In genomic region chr17:42187833-42188232, GRCh38 we compare ENCODE assay signal across 23 cellular contexts. TPM values are rescaled to one million over a fixed set of nuclear protein-coding genes. Genes with fewer than 3 reads are reported as not detected.
DNase-seq lines count a peak whose midpoint lies in the region; ATAC-seq, FAIRE-seq and TF ChIP-seq lines count a peak whose summit lies in the region.
"Had no signal": no experiment of that assay in that cellular context is flagged by ENCODE, and none has a peak within 500 bp of the region (broad histone marks: within the 10 kb centered on the region; RNA-seq: fewer than 3 reads in every experiment).

No MANE protein-coding gene starts in this region.

- H2AFZ ChIP-seq in SK-N-SH (ENCODE audit: low read depth): no peak overlapping the region
- H2AFZ ChIP-seq in HepG2 (ENCODE audit: low read length): no peak overlapping the region

- no peak overlapping the region for H3K27ac Mint-ChIP-seq in endodermal cell

- H3K79me2 ChIP-seq in SK-N-SH (ENCODE audit: insufficient read depth): no peaks in the 10 kb centered on the region
- no peaks in the 10 kb centered on the region for H3K79me2 ChIP-seq in HepG2 (ENCODE audit: insufficient read depth, low read length)

- H3K27me3 Mint-ChIP-seq in endodermal cell (ENCODE audit: insufficient read depth): peaks cover 33% of the 10 kb centered on the region
- H3K27me3 Mint-ChIP-seq: CD4-positive, alpha-beta memory T cell had no signal

- no peak overlapping the region for H3K9ac ChIP-seq in SK-N-SH
- no peak overlapping the region for H3K9ac ChIP-seq in HepG2 (ENCODE audit: insufficient read depth, low read depth, low read length)
- no peak overlapping the region for H3K9ac ChIP-seq in endodermal cell (ENCODE audit: extremely low read depth, low read length, poor library complexity, severe bottlenecking)

- TF ChIP-seq CTCF in SK-N-SH (IDR thresholded peaks at IDR 0.05): no peak
- TF ChIP-seq CTCF in HepG2 (CRISPR knock-in tag; IDR thresholded peaks at IDR 0.05): no peak
- TF ChIP-seq CTCF in right lobe of liver (IDR thresholded peaks at IDR 0.05): no peak
- no peak for TF ChIP-seq CTCF in endodermal cell (conservative IDR thresholded peaks at IDR 0.05)

- no peaks in the 10 kb centered on the region for H3K9me2 ChIP-seq in SK-N-SH

- no peak overlapping the region for H3K4me3 Mint-ChIP-seq in endodermal cell
- H3K4me3 Mint-ChIP-seq: CD4-positive, alpha-beta memory T cell had no signal

- POLR2A ChIA-PET in SK-N-SH (lab: Yijun Ruan, JAX) (interaction anchor here (0.6 kb wide), 1 partner anchor 44 kb away, joined by 3 read pairs; no protein-coding TSS in a partner anchor), HepG2 (lab: Yijun Ruan, JAX) (interaction anchor here (1.1 kb wide), 1 partner anchor 57 kb away, joined by 3 read pairs; no protein-coding TSS in a partner anchor)

- no peak for TF ChIP-seq RAD21 in SK-N-SH (IDR thresholded peaks at IDR 0.05; ENCODE audit: low read length)
- TF ChIP-seq RAD21 in HepG2 (CRISPR knock-in tag; IDR thresholded peaks at IDR 0.05): no peak

- H3K4me1 ChIP-seq in SK-N-SH (ENCODE audit: control insufficient read depth in 1 of 2, insufficient read depth in 2 of 2, low read depth in 1 of 2, low read length in 1 of 2): peaks cover under 1 to 3% of the 10 kb centered on the region in 2 experiments; a peak in 2 of 4 replicates
- H3K4me1 ChIP-seq in HepG2 (ENCODE audit: insufficient read depth, low read length): peaks cover 24% of the 10 kb centered on the region
- peaks cover 0 to 6% (median 0%) of the 10 kb centered on the region in 4 donors for H3K4me1 ChIP-seq in right lobe of liver
- H3K4me1 ChIP-seq in endodermal cell (ENCODE audit: control insufficient read depth, insufficient read depth, low read length): peaks cover 4% of the 10 kb centered on the region

- H4K20me1 ChIP-seq in SK-N-SH (ENCODE audit: insufficient read depth): no peaks in the 10 kb centered on the region
- no peaks in the 10 kb centered on the region; the same call in 1 of the 2 replicates for H4K20me1 ChIP-seq in HepG2 (ENCODE audit: insufficient read depth, low read length)

- H3K36me3 ChIP-seq in SK-N-SH (replicated peaks in 1 of 2; ENCODE audit: control insufficient read depth in 1 of 2, insufficient read depth in 2 of 2, low read length in 1 of 2) (no peaks in the 10 kb centered on the region), HepG2 (replicated peaks in 1 of 2; ENCODE audit: control insufficient read depth in 1 of 2, insufficient read depth in 2 of 2, low read length in 2 of 2) (no peaks in the 10 kb centered on the region), right lobe of liver (no peaks in the 10 kb centered on the region), endodermal cell (ENCODE audit: control insufficient read depth, insufficient read depth, low read length) (no peaks in the 10 kb centered on the region)

- H3K9me3 ChIP-seq in SK-N-SH (no peaks in the 10 kb centered on the region), HepG2 (ENCODE audit: low read length) (no peaks in the 10 kb centered on the region), right lobe of liver (no peaks in the 10 kb centered on the region), endodermal cell (ENCODE audit: control insufficient read depth, low read length) (no peaks in the 10 kb centered on the region)
- H3K9me3 ChIP-seq: A549 had no signal

- no peaks in the 10 kb centered on the region for H3K9me3 Mint-ChIP-seq in endodermal cell
- H3K9me3 Mint-ChIP-seq: CD4-positive, alpha-beta memory T cell had no signal

- TF ChIP-seq EP300 in SK-N-SH (IDR thresholded peaks at IDR 0.05; ENCODE audit: borderline replicate concordance in 1 of 2, low read depth in 1 of 2, low read length in 1 of 2) (no peak), HepG2 (IDR thresholded peaks at IDR 0.05; ENCODE audit: low read depth in 2 of 2, low read length in 2 of 2) (no peak), HepG2 (CRISPR knock-in tag; IDR thresholded peaks at IDR 0.05; ENCODE audit: borderline replicate concordance) (no peak)

- FAIRE-seq in HepG2 (lab: Jason Lieb, UNC): no peak
- FAIRE-seq: A549, GM12892, GM18507, HTR-8/SVneo had no signal

- intact Hi-C loops in HepG2 (cut with micrococcal nuclease; ENCODE audit: unreplicated experiment): loop anchor here (10.0 kb wide), 1 partner anchor 57 kb away; no protein-coding TSS in a partner anchor
- intact Hi-C loops in right lobe of liver (cut with DNase I): no loop called here

- no peaks in the 10 kb centered on the region for H3K36me3 Mint-ChIP-seq in endodermal cell (ENCODE audit: low read depth)
- H3K36me3 Mint-ChIP-seq: CD4-positive, alpha-beta memory T cell had no signal

- no peaks in the 10 kb centered on the region for H3K27me3 ChIP-seq in SK-N-SH (ENCODE audit: insufficient read depth)
- H3K27me3 ChIP-seq in HepG2 (ENCODE audit: control insufficient read depth in 1 of 2, insufficient read depth in 2 of 2, low read length in 2 of 2): peaks cover 0 to 14% of the 10 kb centered on the region in 2 experiments; a peak in 4 of 5 replicates
- H3K27me3 ChIP-seq in right lobe of liver: no peaks in the 10 kb centered on the region
- H3K27me3 ChIP-seq in endodermal cell (ENCODE audit: control insufficient read depth, insufficient read depth, low read length, poor library complexity, severe bottlenecking): peaks cover 20% of the 10 kb centered on the region

- no TSS peak for BruUV-seq in HepG2 (replicated peaks; lab: Mats Ljungman, UMichigan)

- WGBS in SK-N-SH (ENCODE audit: low lambda C conversion rate): 69% methylated on average over 2 of the region's 2 CpGs
- WGBS in HepG2 (ENCODE audit: low lambda C conversion rate): 44% methylated on average over 2 of the region's 2 CpGs
- WGBS in right lobe of liver (ENCODE audit: insufficient coverage, low coverage, low lambda C conversion rate, missing lambda C conversion rate): 67% methylated on average over 2 of the region's 2 CpGs
- 86 to 94% methylated on average over 2 of the region's 2 CpGs for WGBS in endodermal cell (ENCODE audit: insufficient coverage in 1 of 2, insufficient read length in 1 of 2), 2 experiments

- H3F3A ChIP-seq in SK-N-SH (replicated peaks; ENCODE audit: insufficient read depth): peaks cover 2% of the 10 kb centered on the region

- CTCF ChIA-PET in SK-N-SH (lab: Yijun Ruan, JAX) (interaction anchor here (1.1 kb wide), 2 partner anchors 8 to 120 kb away, joined by 3 read pairs; no protein-coding TSS in a partner anchor), HepG2 (lab: Yijun Ruan, JAX; ENCODE audit: low intra/inter-chr PET ratio, low total read pairs) (no interaction called here)

- TF ChIP-seq POLR2A in HepG2 (IDR thresholded peaks at IDR 0.05; ENCODE audit: insufficient read depth in 1 of 2, low read depth in 2 of 2, low read length in 2 of 2) (no peak), right lobe of liver (IDR thresholded peaks at IDR 0.05) (no peak)

- in situ Hi-C loops in HepG2 (cut with HindIII; ENCODE audit: extremely low pct_ligation_motif_present, low pct_unique_long_range_greater_than_20kb): no loop called here

- H3K4me2 ChIP-seq in SK-N-SH (no peak overlapping the region), HepG2 (ENCODE audit: low read depth, low read length) (no peak overlapping the region)
- H3K4me2 ChIP-seq: A549 had no signal

- H3K4me1 Mint-ChIP-seq in endodermal cell: peaks cover 4% of the 10 kb centered on the region

- DNase-seq in SK-N-SH: peak; percentile 2
- no peak for DNase-seq in HepG2 (ENCODE audit: low spot score)
- no peak for DNase-seq in right lobe of liver
- DNase-seq in endodermal cell: peak; percentile 40
- DNase-seq in cerebellum (ENCODE audit: low spot score): no peak
- no peak for DNase-seq in NCI-H1417 (lab: John Stamatoyannopoulos, UW)
- DNase-seq: AML-193; CD4-positive, alpha-beta memory T cell; DMS153; DMS79; GDM1; GOT3; H7 had no signal

- no peak for ATAC-seq in SK-N-SH treated with all-trans-retinoic acid at 6 μM for 48 hours
- no peak for ATAC-seq in HepG2
- no peak for ATAC-seq in right lobe of liver
- ATAC-seq: A549, HCT116 had no signal

- H3K4me3 ChIP-seq in SK-N-SH (ENCODE audit: low read depth in 2 of 2, low read length in 1 of 2) (no peak overlapping the region), HepG2 (replicated peaks in 1 of 3; ENCODE audit: insufficient read depth in 1 of 3, low read depth in 2 of 3, low read length in 3 of 3) (no peak overlapping the region), right lobe of liver (no peak overlapping the region), endodermal cell (ENCODE audit: low read length) (no peak overlapping the region)
- H3K4me3 ChIP-seq: A549 had no signal

- H3K27ac ChIP-seq in SK-N-SH (ENCODE audit: low read depth in 2 of 2, low read length in 1 of 2) (no peak overlapping the region), HepG2 (ENCODE audit: extremely low read length, insufficient read depth, low read length) (no peak overlapping the region), right lobe of liver (no peak overlapping the region), endodermal cell (ENCODE audit: low read depth, low read length) (no peak overlapping the region)
- H3K27ac ChIP-seq: 22Rv1, A549, C4-2B had no signal

RNA-seq across cellular contexts. Expression of gene HCRT, which starts 2.6 kb away (rescaled TPM):
- not detected in 2 replicates for polyA plus RNA-seq in SK-N-SH (2012; rRNA removed)
- polyA plus RNA-seq in SK-N-SH (2012; cell fraction: cytosol; rRNA removed): not detected in 2 replicates
- polyA plus RNA-seq in SK-N-SH (2012; cell fraction: nucleus; rRNA removed): not detected in 2 replicates
- total RNA-seq in HepG2 (2016; rRNA removed; fragmentation: Illumina TruSeq; extraction: Trizol): not detected in 2 replicates
- total RNA-seq in HepG2 (2016; cell fraction: cytosol; rRNA removed; fragmentation: Illumina TruSeq; extraction: Trizol; ENCODE audit: low read depth): not detected in 2 replicates
- not detected in 2 replicates for total RNA-seq in HepG2 (2016; cell fraction: insoluble cytoplasmic fraction; rRNA removed; fragmentation: Illumina TruSeq; extraction: Trizol)
- not detected in 2 replicates for total RNA-seq in HepG2 (2016; cell fraction: membrane; rRNA removed; fragmentation: Illumina TruSeq; extraction: Trizol)
- total RNA-seq in HepG2 (2016; cell fraction: nucleus; rRNA removed; fragmentation: Illumina TruSeq; extraction: Trizol): not detected in 2 replicates
- not detected in 2 replicates for polyA plus RNA-seq in HepG2 (2011; rRNA removed)
- polyA plus RNA-seq in HepG2 (2011; cell fraction: cytosol; rRNA removed): not detected in 2 replicates
- not detected in 2 replicates for polyA plus RNA-seq in HepG2 (2011; cell fraction: nucleus; rRNA removed)
- not detected in 2 replicates for polyA plus RNA-seq in HepG2 (2012)
- polyA plus RNA-seq in HepG2 (2016; cell fraction: cytosol; fragmentation: Illumina TruSeq; extraction: Trizol; ENCODE audit: low read depth): 0.36 TPM in 1 of 2 replicates, not detected in the other
- polyA plus RNA-seq in HepG2 (2016; cell fraction: insoluble cytoplasmic fraction; fragmentation: Illumina TruSeq; extraction: Trizol; ENCODE audit: low read depth): not detected in 2 replicates
- polyA plus RNA-seq in HepG2 (2016; cell fraction: membrane; fragmentation: Illumina TruSeq; extraction: Trizol; ENCODE audit: low read depth): not detected in 2 replicates
- polyA plus RNA-seq in HepG2 (2016; cell fraction: nucleus; fragmentation: Illumina TruSeq; extraction: Trizol; ENCODE audit: insufficient read depth, low read depth): not detected in 2 replicates
- not detected in 2 replicates for polyA minus RNA-seq in HepG2 (2011; rRNA and poly(A)+ RNA removed; ENCODE audit: low replicate concordance)
- polyA minus RNA-seq in HepG2 (2011; cell fraction: cytosol; rRNA and poly(A)+ RNA removed): not detected in 2 replicates
- polyA minus RNA-seq in HepG2 (2011; cell fraction: nucleus; rRNA and poly(A)+ RNA removed): not detected in 2 replicates
- total RNA-seq in right lobe of liver: not detected
- total RNA-seq in endodermal cell: not detected
- polyA plus RNA-seq in endodermal cell (2013, experiment 1 of 2): not detected
- 0.75 TPM for polyA plus RNA-seq in endodermal cell (2013, experiment 2 of 2)
- not detected for total RNA-seq in cerebellum
- total RNA-seq: CD4-positive, alpha-beta memory T cell; Daoy; H7 had no signal
- polyA plus RNA-seq: BJ; CD4-positive, alpha-beta memory T cell had no signal

RNA-seq across cellular contexts. Expression of gene GHDC, which starts 6.5 kb away (rescaled TPM):
- polyA plus RNA-seq in SK-N-SH (2012; rRNA removed): 15.8 and 18.0 TPM in 2 replicates
- 5.8 and 9.8 TPM in 2 replicates for polyA plus RNA-seq in SK-N-SH (2012; cell fraction: cytosol; rRNA removed)
- polyA plus RNA-seq in SK-N-SH (2012; cell fraction: nucleus; rRNA removed): 48.3 and 51.9 TPM in 2 replicates
- total RNA-seq in HepG2 (2016; rRNA removed; fragmentation: Illumina TruSeq; extraction: Trizol): 8.8 and 22.5 TPM in 2 replicates
- total RNA-seq in HepG2 (2016; cell fraction: cytosol; rRNA removed; fragmentation: Illumina TruSeq; extraction: Trizol; ENCODE audit: low read depth): 3.1 and 3.3 TPM in 2 replicates
- total RNA-seq in HepG2 (2016; cell fraction: insoluble cytoplasmic fraction; rRNA removed; fragmentation: Illumina TruSeq; extraction: Trizol): 8.0 and 22.0 TPM in 2 replicates
- 5.2 and 6.2 TPM in 2 replicates for total RNA-seq in HepG2 (2016; cell fraction: membrane; rRNA removed; fragmentation: Illumina TruSeq; extraction: Trizol)
- total RNA-seq in HepG2 (2016; cell fraction: nucleus; rRNA removed; fragmentation: Illumina TruSeq; extraction: Trizol): 22.7 and 27.8 TPM in 2 replicates
- polyA plus RNA-seq in HepG2 (2011; rRNA removed): 15.4 and 25.6 TPM in 2 replicates
- 11.2 and 18.0 TPM in 2 replicates for polyA plus RNA-seq in HepG2 (2011; cell fraction: cytosol; rRNA removed)
- 107 and 115 TPM in 2 replicates for polyA plus RNA-seq in HepG2 (2011; cell fraction: nucleus; rRNA removed)
- polyA plus RNA-seq in HepG2 (2012): 15.2 and 19.1 TPM in 2 replicates
- 2.2 and 2.5 TPM in 2 replicates for polyA plus RNA-seq in HepG2 (2016; cell fraction: cytosol; fragmentation: Illumina TruSeq; extraction: Trizol; ENCODE audit: low read depth)
- polyA plus RNA-seq in HepG2 (2016; cell fraction: insoluble cytoplasmic fraction; fragmentation: Illumina TruSeq; extraction: Trizol; ENCODE audit: low read depth): 6.0 and 8.7 TPM in 2 replicates
- 3.6 and 4.1 TPM in 2 replicates for polyA plus RNA-seq in HepG2 (2016; cell fraction: membrane; fragmentation: Illumina TruSeq; extraction: Trizol; ENCODE audit: low read depth)
- 45.8 and 46.8 TPM in 2 replicates for polyA plus RNA-seq in HepG2 (2016; cell fraction: nucleus; fragmentation: Illumina TruSeq; extraction: Trizol; ENCODE audit: insufficient read depth, low read depth)
- polyA minus RNA-seq in HepG2 (2011; rRNA and poly(A)+ RNA removed; ENCODE audit: low replicate concordance): 14.5 and 31.4 TPM in 2 replicates
- polyA minus RNA-seq in HepG2 (2011; cell fraction: cytosol; rRNA and poly(A)+ RNA removed): 12.0 and 19.4 TPM in 2 replicates
- 12.1 and 14.4 TPM in 2 replicates for polyA minus RNA-seq in HepG2 (2011; cell fraction: nucleus; rRNA and poly(A)+ RNA removed)
- 10 to 100 TPM in 5 of 6 experiments, 1 to 10 TPM in 1; 8.8 to 23.9 (median 12.8) TPM for total RNA-seq in right lobe of liver
- 1 to 10 TPM; 4.4 to 8.4 TPM for total RNA-seq in endodermal cell
- 9.1 TPM for polyA plus RNA-seq in endodermal cell (2013, experiment 1 of 2)
- polyA plus RNA-seq in endodermal cell (2013, experiment 2 of 2): 8.2 TPM
- total RNA-seq in cerebellum: 4.7 TPM

RNA-seq across cellular contexts. Expression of gene KCNH4, which starts 6.9 kb away (rescaled TPM):
- polyA plus RNA-seq in SK-N-SH (2012; rRNA removed): 0.46 and 0.57 TPM in 2 replicates
- 0.17 and 0.29 TPM in 2 replicates for polyA plus RNA-seq in SK-N-SH (2012; cell fraction: cytosol; rRNA removed)
- polyA plus RNA-seq in SK-N-SH (2012; cell fraction: nucleus; rRNA removed): 0.83 and 1.1 TPM in 2 replicates
- 0.09 TPM in 1 of 2 replicates, not detected in the other for total RNA-seq in HepG2 (2016; rRNA removed; fragmentation: Illumina TruSeq; extraction: Trizol)
- 0.09 TPM in 1 of 2 replicates, not detected in the other for total RNA-seq in HepG2 (2016; cell fraction: cytosol; rRNA removed; fragmentation: Illumina TruSeq; extraction: Trizol; ENCODE audit: low read depth)
- total RNA-seq in HepG2 (2016; cell fraction: insoluble cytoplasmic fraction; rRNA removed; fragmentation: Illumina TruSeq; extraction: Trizol): 0.06 TPM in 1 of 2 replicates, not detected in the other
- total RNA-seq in HepG2 (2016; cell fraction: membrane; rRNA removed; fragmentation: Illumina TruSeq; extraction: Trizol): 0.06 and 0.10 TPM in 2 replicates
- 0.09 TPM in 1 of 2 replicates, not detected in the other for total RNA-seq in HepG2 (2016; cell fraction: nucleus; rRNA removed; fragmentation: Illumina TruSeq; extraction: Trizol)
- polyA plus RNA-seq in HepG2 (2011; rRNA removed): 0.01 and 0.04 TPM in 2 replicates
- polyA plus RNA-seq in HepG2 (2011; cell fraction: cytosol; rRNA removed): 0.03 and 0.04 TPM in 2 replicates
- polyA plus RNA-seq in HepG2 (2011; cell fraction: nucleus; rRNA removed): 0.19 and 0.34 TPM in 2 replicates
- 0.03 TPM in 1 of 2 replicates, not detected in the other for polyA plus RNA-seq in HepG2 (2012)
- polyA plus RNA-seq in HepG2 (2016; cell fraction: cytosol; fragmentation: Illumina TruSeq; extraction: Trizol; ENCODE audit: low read depth): 0.18 and 0.19 TPM in 2 replicates
- 0.08 TPM in 2 replicates for polyA plus RNA-seq in HepG2 (2016; cell fraction: insoluble cytoplasmic fraction; fragmentation: Illumina TruSeq; extraction: Trizol; ENCODE audit: low read depth)
- polyA plus RNA-seq in HepG2 (2016; cell fraction: membrane; fragmentation: Illumina TruSeq; extraction: Trizol; ENCODE audit: low read depth): 0.15 and 0.30 TPM in 2 replicates
- polyA plus RNA-seq in HepG2 (2016; cell fraction: nucleus; fragmentation: Illumina TruSeq; extraction: Trizol; ENCODE audit: insufficient read depth, low read depth): 0.19 and 0.20 TPM in 2 replicates
- 0.24 TPM in 1 of 2 replicates, not detected in the other for polyA minus RNA-seq in HepG2 (2011; rRNA and poly(A)+ RNA removed; ENCODE audit: low replicate concordance)
- not detected in 2 replicates for polyA minus RNA-seq in HepG2 (2011; cell fraction: cytosol; rRNA and poly(A)+ RNA removed)
- polyA minus RNA-seq in HepG2 (2011; cell fraction: nucleus; rRNA and poly(A)+ RNA removed): not detected in 2 replicates
- total RNA-seq in right lobe of liver: under 1 TPM in 1 of 6 experiments, not detected in 5; 0.11 TPM
- total RNA-seq in endodermal cell: not detected
- 0.36 TPM for polyA plus RNA-seq in endodermal cell (2013, experiment 1 of 2)
- polyA plus RNA-seq in endodermal cell (2013, experiment 2 of 2): 0.12 TPM
- 0.82 TPM for total RNA-seq in cerebellum
- polyA plus RNA-seq: CD4-positive, alpha-beta memory T cell had no signal

RNA-seq across cellular contexts. Expression of gene RAB5C, which starts 33.0 kb away (rescaled TPM):
- polyA plus RNA-seq in SK-N-SH (2012; rRNA removed): 257 and 285 TPM in 2 replicates
- 161 and 219 TPM in 2 replicates for polyA plus RNA-seq in SK-N-SH (2012; cell fraction: cytosol; rRNA removed)
- 102 and 144 TPM in 2 replicates for polyA plus RNA-seq in SK-N-SH (2012; cell fraction: nucleus; rRNA removed)
- total RNA-seq in HepG2 (2016; rRNA removed; fragmentation: Illumina TruSeq; extraction: Trizol): 110 and 136 TPM in 2 replicates
- 61.7 and 72.3 TPM in 2 replicates for total RNA-seq in HepG2 (2016; cell fraction: cytosol; rRNA removed; fragmentation: Illumina TruSeq; extraction: Trizol; ENCODE audit: low read depth)
- total RNA-seq in HepG2 (2016; cell fraction: insoluble cytoplasmic fraction; rRNA removed; fragmentation: Illumina TruSeq; extraction: Trizol): 112 and 128 TPM in 2 replicates
- total RNA-seq in HepG2 (2016; cell fraction: membrane; rRNA removed; fragmentation: Illumina TruSeq; extraction: Trizol): 97.4 and 130 TPM in 2 replicates
- 58.3 and 58.4 TPM in 2 replicates for total RNA-seq in HepG2 (2016; cell fraction: nucleus; rRNA removed; fragmentation: Illumina TruSeq; extraction: Trizol)
- polyA plus RNA-seq in HepG2 (2011; rRNA removed): 123 and 129 TPM in 2 replicates
- polyA plus RNA-seq in HepG2 (2011; cell fraction: cytosol; rRNA removed): 151 and 173 TPM in 2 replicates
- 63.1 and 63.8 TPM in 2 replicates for polyA plus RNA-seq in HepG2 (2011; cell fraction: nucleus; rRNA removed)
- polyA plus RNA-seq in HepG2 (2012): 88.1 and 94.6 TPM in 2 replicates
- polyA plus RNA-seq in HepG2 (2016; cell fraction: cytosol; fragmentation: Illumina TruSeq; extraction: Trizol; ENCODE audit: low read depth): 121 and 161 TPM in 2 replicates
- 256 and 287 TPM in 2 replicates for polyA plus RNA-seq in HepG2 (2016; cell fraction: insoluble cytoplasmic fraction; fragmentation: Illumina TruSeq; extraction: Trizol; ENCODE audit: low read depth)
- 158 and 192 TPM in 2 replicates for polyA plus RNA-seq in HepG2 (2016; cell fraction: membrane; fragmentation: Illumina TruSeq; extraction: Trizol; ENCODE audit: low read depth)
- polyA plus RNA-seq in HepG2 (2016; cell fraction: nucleus; fragmentation: Illumina TruSeq; extraction: Trizol; ENCODE audit: insufficient read depth, low read depth): 155 and 165 TPM in 2 replicates
- 69.9 and 105 TPM in 2 replicates for polyA minus RNA-seq in HepG2 (2011; rRNA and poly(A)+ RNA removed; ENCODE audit: low replicate concordance)
- polyA minus RNA-seq in HepG2 (2011; cell fraction: cytosol; rRNA and poly(A)+ RNA removed): 30.2 and 31.4 TPM in 2 replicates
- polyA minus RNA-seq in HepG2 (2011; cell fraction: nucleus; rRNA and poly(A)+ RNA removed): 15.9 and 19.8 TPM in 2 replicates
- 100 to 1,000 TPM in 1 of 6 experiments, 10 to 100 TPM in 5; 54.0 to 108 (median 65.3) TPM for total RNA-seq in right lobe of liver
- total RNA-seq in endodermal cell: 10 to 100 TPM; 61.0 to 67.8 TPM
- 87.7 TPM for polyA plus RNA-seq in endodermal cell (2013, experiment 1 of 2)
- 84.5 TPM for polyA plus RNA-seq in endodermal cell (2013, experiment 2 of 2)
- total RNA-seq in cerebellum: 37.7 TPM

Comparison
In these comparisons a context has a peak if more than half of its experiments do, and no peak if none do; other contexts are left out.
1. DNase-seq: peak in SK-N-SH (single experiment) and endodermal cell (single experiment); none in HepG2 (single experiment), right lobe of liver (0 of 3), cerebellum (single experiment) and NCI-H1417 (0 of 3).